ENCODE assay signal across 11 cellular contexts in genomic region chr12:58365087-58365390, GRCh38.
"Had no signal": no experiment of that assay in that cellular context is flagged by ENCODE, and none has a peak within 500 bp of the region (broad histone marks: within the 10 kb centered on the region; RNA-seq: fewer than 3 reads in every experiment).

No MANE protein-coding gene starts in this region.

- H3K27ac ChIP-seq: ascending aorta, cardiac muscle cell, colonic mucosa, gastrocnemius medialis, left ventricle myocardium inferior, pancreas had no signal

- H3K4me3 ChIP-seq: ascending aorta, cardiac muscle cell, colonic mucosa, gastrocnemius medialis, left ventricle myocardium inferior, pancreas had no signal

- H3K36me3 ChIP-seq: ascending aorta, cardiac muscle cell, colonic mucosa, gastrocnemius medialis, left ventricle myocardium inferior, pancreas had no signal

- H3K27me3 ChIP-seq: ascending aorta, cardiac muscle cell, colonic mucosa, gastrocnemius medialis, pancreas had no signal

- H3K4me1 Mint-ChIP-seq: neural crest cell had no signal

- H3K9me3 Mint-ChIP-seq: neural crest cell; T-helper 2 cell treated with Interferon-gamma antibody and Interleukin-4, amounts not matched to agents 5 μg/mL and 100 μg/mL, for 36 hours had no signal

- H3K4me3 Mint-ChIP-seq: activated naive CD8-positive, alpha-beta T cell; neural crest cell; T-helper 2 cell treated with Interferon-gamma antibody and Interleukin-4, amounts not matched to agents 5 μg/mL and 100 μg/mL, for 36 hours had no signal

- ATAC-seq: gastrocnemius medialis had no signal

- DNase-seq: colonic mucosa; effector CD4-positive, alpha-beta T cell; gastrocnemius medialis; kidney; left ventricle myocardium inferior; pancreas had no signal

- H3K9me3 ChIP-seq: ascending aorta, colonic mucosa, gastrocnemius medialis, left ventricle myocardium inferior, pancreas had no signal

- H3K36me3 Mint-ChIP-seq: activated naive CD8-positive, alpha-beta T cell had no signal

- H3K27ac Mint-ChIP-seq: activated naive CD8-positive, alpha-beta T cell; T-helper 2 cell treated with Interferon-gamma antibody and Interleukin-4, amounts not matched to agents 5 μg/mL and 100 μg/mL, for 36 hours had no signal

- H3K4me1 ChIP-seq: ascending aorta, colonic mucosa, gastrocnemius medialis, left ventricle myocardium inferior, pancreas had no signal
